Comparison of ENCODE assay signal across 27 cellular contexts in the genomic region with DNA sequence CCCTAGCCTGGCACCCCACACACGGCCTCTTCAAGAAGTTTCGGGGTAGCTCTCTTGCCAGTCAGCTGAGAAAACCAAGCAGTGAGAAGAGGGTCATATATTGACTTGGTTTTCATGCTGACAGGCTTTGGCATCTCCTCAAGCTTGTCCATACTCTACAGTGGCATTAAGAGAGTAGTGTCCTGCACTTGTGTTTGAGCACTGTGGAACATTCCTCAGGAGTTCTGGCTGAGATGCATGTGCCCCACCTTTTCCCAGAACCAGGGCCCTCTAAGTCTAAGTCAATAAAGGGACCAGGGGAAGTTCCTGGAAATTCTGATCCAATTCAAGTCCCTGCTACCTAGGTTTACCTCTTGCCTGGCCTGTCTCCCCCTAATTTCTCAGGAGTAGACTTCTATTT.
"Had no signal": no experiment of that assay in that cellular context is flagged by ENCODE, and none has a peak within 500 bp of the region (broad histone marks: within the 10 kb centered on the region; RNA-seq: fewer than 3 reads in every experiment).

No MANE protein-coding gene starts in this region.

- H2AFZ ChIP-seq: hepatocyte, neural progenitor cell had no signal

- H3K4me3 ChIP-seq: heart right ventricle, hepatocyte, left ventricle myocardium inferior, neural progenitor cell, right atrium auricular region, right lobe of liver, smooth muscle cell, tibial nerve, vagina had no signal

- H3K9ac ChIP-seq: neural progenitor cell had no signal

- H3K9me3 ChIP-seq: left ventricle myocardium inferior, neutrophil, right atrium auricular region, right lobe of liver, tibial nerve, vagina had no signal

- H3K79me2 ChIP-seq: hepatocyte had no signal

- H3K27me3 ChIP-seq: heart right ventricle, hepatocyte, neural progenitor cell, neutrophil, right atrium auricular region, right lobe of liver, tibial nerve, vagina had no signal

- ATAC-seq: heart right ventricle; left cardiac atrium; natural killer cell; right lobe of liver; stimulated activated memory B cell treated with anti-CD40 and anti-IgM and Interleukin-4, amounts not matched to agents 10 μg/mL and 1 μg/mL and 100 μg/mL, for 72 hours; stimulated activated naive CD8-positive, alpha-beta T cell treated with anti-CD3 and anti-CD28 coated beads, Interleukin-15, amount 100 ng/mL, for 72 hours had no signal

- H3K4me2 ChIP-seq: hepatocyte, neural progenitor cell, smooth muscle cell had no signal

- H3K27ac ChIP-seq: heart right ventricle, hepatocyte, left ventricle myocardium inferior, neural progenitor cell, neutrophil, right atrium auricular region, right lobe of liver, tibial nerve, vagina had no signal

- H3K36me3 ChIP-seq: heart right ventricle, left ventricle myocardium inferior, neural progenitor cell, neutrophil, right atrium auricular region, right lobe of liver, tibial nerve, vagina had no signal

- H3K4me1 ChIP-seq: heart right ventricle, left ventricle myocardium inferior, neural progenitor cell, right atrium auricular region, tibial nerve had no signal

- DNase-seq: heart right ventricle; islet precursor cell; kidney glomerular epithelial cell; left cardiac atrium; left ventricle myocardium inferior; mammary epithelial cell; mesenchymal stem cell; naive B cell; natural killer cell; nephron progenitor cell; occipital lobe; right lobe of liver; stimulated activated CD4-positive, alpha-beta T cell treated with anti-CD3 and anti-CD28 coated beads, Interleukin-1b, Interleukin-23, amount 100 ng/mL, for 48 hours; stimulated activated CD4-positive, alpha-beta T cell treated with anti-CD3 and anti-CD28 coated beads, Interleukin-2, amount 100 ng/mL, for 48 hours; stimulated activated CD4-positive, alpha-beta T cell treated with anti-CD3 and anti-CD28 coated beads, Interleukin-4, amount 100 ng/mL, for 4 hours; stimulated activated CD8-positive, alpha-beta memory T cell treated with anti-CD3 and anti-CD28 coated beads, Interleukin-4, amount 100 ng/mL, for 48 hours; stimulated activated naive CD4-positive, alpha-beta T cell treated with Interleukin-2 at 50 U/mL for 16 hours; stimulated activated naive CD8-positive, alpha-beta T cell treated with anti-CD3 and anti-CD28 coated beads, Interleukin-15, amount 100 ng/mL, for 72 hours; substantia nigra had no signal
